11 cellular contexts compared by ENCODE assay signal in the genomic region with DNA sequence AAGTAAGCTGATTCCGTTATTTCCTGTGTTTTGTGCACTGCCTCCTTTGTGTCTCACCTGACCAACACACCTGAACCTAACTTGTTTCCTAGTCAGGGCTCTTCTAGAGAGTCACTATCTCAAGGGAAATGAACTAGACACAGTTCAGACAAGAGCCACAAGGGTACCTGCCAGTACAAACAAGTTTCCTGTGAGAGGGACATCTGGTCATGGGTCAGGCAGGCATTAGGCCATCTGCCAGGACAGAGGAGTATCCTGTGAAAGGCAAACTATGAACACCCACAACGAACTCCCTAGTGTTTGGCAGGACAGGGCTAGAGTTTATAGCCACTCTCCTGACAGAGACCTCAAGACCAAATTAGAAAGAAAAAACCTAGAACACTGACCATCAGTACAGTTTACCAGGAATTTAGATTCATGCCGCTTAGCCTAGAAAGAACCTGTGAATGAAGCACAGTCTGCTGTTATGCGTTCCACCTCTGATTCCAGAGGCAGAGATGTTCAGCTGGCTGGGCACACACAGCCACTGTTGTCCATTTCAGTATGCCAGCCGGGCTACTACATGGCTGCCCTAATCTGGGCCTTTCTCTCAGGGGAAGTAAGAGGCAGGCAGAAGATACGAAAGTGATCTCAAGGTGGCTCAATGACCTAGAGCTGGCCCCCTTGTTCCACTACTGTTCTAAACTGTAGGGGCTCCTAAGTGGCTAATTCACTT. TPM values are rescaled to one million over a fixed set of nuclear protein-coding genes. Genes with fewer than 3 reads are reported as not detected.
DNase-seq lines count a peak whose midpoint lies in the region; ATAC-seq and TF ChIP-seq lines count a peak whose summit lies in the region.
"Had no signal": no experiment of that assay in that cellular context is flagged by ENCODE, and none has a peak within 500 bp of the region (broad histone marks: within the 10 kb centered on the region; RNA-seq: fewer than 3 reads in every experiment).

No MANE protein-coding gene starts in this region.

- peaks cover 47 to 66% of the 10 kb centered on the region in 2 experiments for H3K36me3 ChIP-seq in SK-N-SH (replicated peaks in 1 of 2; ENCODE audit: control insufficient read depth in 1 of 2, insufficient read depth in 2 of 2, low read length in 1 of 2)

- no peak for DNase-seq in activated CD4-positive, alpha-beta T cell treated with anti-CD3 and anti-CD28 coated beads, Interleukin-2, amount 10 ng/mL, durations not matched to agents 24 days and 14 days
- no peak for DNase-seq in activated CD4-positive, alpha-beta T cell treated with anti-CD3 and anti-CD28 coated beads, Interleukin-2, amount 50 U/mL, for 1 hour
- DNase-seq in SK-N-SH = no peak
- peak; percentile 42 for DNase-seq in fibroblast of villous mesenchyme (ENCODE audit: low read depth)
- no peak for DNase-seq in progenitor cell of endocrine pancreas (ENCODE audit: low spot score, unreplicated experiment)
- no peak for DNase-seq in NCI-H2227 (lab: John Stamatoyannopoulos, UW; ENCODE audit: unreplicated experiment)
- DNase-seq: activated gamma-delta T cell treated with Interleukin-2 at 50 U/mL for 16 hours, islet precursor cell, NCI-H446 treated with DMSO at 0.1 percent for 48 hours had no signal

- no peak for ATAC-seq in HG03442 (IDR thresholded peaks at IDR 0.05; ENCODE audit: unreplicated experiment)
- no peak for ATAC-seq in HG03457 (IDR thresholded peaks at IDR 0.05; ENCODE audit: unreplicated experiment)

- H4K20me1 ChIP-seq in SK-N-SH (ENCODE audit: insufficient read depth) = no peaks in the 10 kb centered on the region

- H3K4me3 Mint-ChIP-seq in activated CD4-positive, alpha-beta T cell treated with anti-CD3 and anti-CD28 coated beads, Interleukin-2, amount 10 ng/mL, durations not matched to agents 24 days and 14 days = peak overlapping the region; percentile 25
- no peak overlapping the region for H3K4me3 Mint-ChIP-seq in progenitor cell of endocrine pancreas (ENCODE audit: low read depth)

- H3K27ac ChIP-seq in SK-N-SH (ENCODE audit: low read depth in 2 of 2, low read length in 1 of 2) = peak overlapping the region; percentile 31 to 80

- CTCF ChIA-PET in SK-N-SH (lab: Yijun Ruan, JAX) = interaction anchor here (1.0 to 1.3 kb wide), 2 partner anchors 22 to 318 kb away, joined by 3 read pairs; no protein-coding TSS in a partner anchor

- intact Hi-C loops in activated CD4-positive, alpha-beta T cell treated with anti-CD3 and anti-CD28 coated beads, Interleukin-2, amount 10 ng/mL, durations not matched to agents 24 days and 14 days (cut with micrococcal nuclease) = loop anchor here (1.0 to 5.0 kb wide), 2 partner anchors 40 to 49 kb away; partner anchors contain the start of gene RFWD3

- peaks cover 9% of the 10 kb centered on the region; the same call in 1 of the 2 replicates for H3K79me2 ChIP-seq in SK-N-SH (ENCODE audit: insufficient read depth)

- TF ChIP-seq RAD21 in SK-N-SH (IDR thresholded peaks at IDR 0.05; ENCODE audit: low read length) = no peak

- H3K4me1 ChIP-seq in SK-N-SH (ENCODE audit: control insufficient read depth in 1 of 2, insufficient read depth in 2 of 2, low read depth in 1 of 2, low read length in 1 of 2) = peaks cover 15 to 21% of the 10 kb centered on the region in 2 experiments; a peak in 3 of 4 replicates

- no peak overlapping the region for H3K4me3 ChIP-seq in SK-N-SH (ENCODE audit: low read depth in 2 of 2, low read length in 1 of 2)
- no peak overlapping the region for H3K4me3 ChIP-seq in fibroblast of villous mesenchyme (ENCODE audit: low read depth, low read length)

- 71% methylated on average over 6 of the region's 6 CpGs for WGBS in SK-N-SH (ENCODE audit: low lambda C conversion rate)

- H3K4me1 Mint-ChIP-seq in activated CD4-positive, alpha-beta T cell treated with anti-CD3 and anti-CD28 coated beads, Interleukin-2, amount 10 ng/mL, durations not matched to agents 24 days and 14 days = peaks cover 28% of the 10 kb centered on the region
- H3K4me1 Mint-ChIP-seq in progenitor cell of endocrine pancreas (ENCODE audit: low read depth) = no peaks in the 10 kb centered on the region

- no peak overlapping the region for H2AFZ ChIP-seq in SK-N-SH (ENCODE audit: low read depth)

- H3K27ac Mint-ChIP-seq in activated CD4-positive, alpha-beta T cell treated with anti-CD3 and anti-CD28 coated beads, Interleukin-2, amount 10 ng/mL, durations not matched to agents 24 days and 14 days = peak overlapping the region; percentile 91
- H3K27ac Mint-ChIP-seq in progenitor cell of endocrine pancreas = peak overlapping the region; percentile 93

- peaks cover 87% of the 10 kb centered on the region for H3K36me3 Mint-ChIP-seq in activated CD4-positive, alpha-beta T cell treated with anti-CD3 and anti-CD28 coated beads, Interleukin-2, amount 10 ng/mL, durations not matched to agents 24 days and 14 days (ENCODE audit: low read depth)
- H3K36me3 Mint-ChIP-seq in progenitor cell of endocrine pancreas (ENCODE audit: insufficient read depth) = peaks cover 27% of the 10 kb centered on the region

- POLR2A ChIA-PET in SK-N-SH (lab: Yijun Ruan, JAX) = no interaction called here

- no peak overlapping the region for H3K4me2 ChIP-seq in SK-N-SH

- no peaks in the 10 kb centered on the region for H3K27me3 ChIP-seq in SK-N-SH (ENCODE audit: insufficient read depth)

- H3K9me2 ChIP-seq in SK-N-SH = no peaks in the 10 kb centered on the region

- no peaks in the 10 kb centered on the region for H3K9me3 Mint-ChIP-seq in activated CD4-positive, alpha-beta T cell treated with anti-CD3 and anti-CD28 coated beads, Interleukin-2, amount 10 ng/mL, durations not matched to agents 24 days and 14 days
- H3K9me3 Mint-ChIP-seq in progenitor cell of endocrine pancreas (ENCODE audit: low read depth) = no peaks in the 10 kb centered on the region

- no peak overlapping the region for H3K9ac ChIP-seq in SK-N-SH

- no peak for TF ChIP-seq CTCF in SK-N-SH (IDR thresholded peaks at IDR 0.05)
- TF ChIP-seq CTCF in fibroblast of villous mesenchyme (IDR thresholded peaks at IDR 0.05; ENCODE audit: insufficient read depth, low read depth, low read length) = no peak
- TF ChIP-seq CTCF in progenitor cell of endocrine pancreas (IDR thresholded peaks at IDR 0.05; ENCODE audit: unreplicated experiment) = no peak

- no peak for TF ChIP-seq EP300 in SK-N-SH (IDR thresholded peaks at IDR 0.05; ENCODE audit: borderline replicate concordance in 1 of 2, low read depth in 1 of 2, low read length in 1 of 2)

- H3K9me3 ChIP-seq in SK-N-SH = no peaks in the 10 kb centered on the region

- peaks cover 5% of the 10 kb centered on the region for H3F3A ChIP-seq in SK-N-SH (replicated peaks; ENCODE audit: insufficient read depth)

- no peaks in the 10 kb centered on the region for H3K27me3 Mint-ChIP-seq in activated CD4-positive, alpha-beta T cell treated with anti-CD3 and anti-CD28 coated beads, Interleukin-2, amount 10 ng/mL, durations not matched to agents 24 days and 14 days
- no peaks in the 10 kb centered on the region for H3K27me3 Mint-ChIP-seq in progenitor cell of endocrine pancreas

TF ChIP-seq in SK-N-SH, 30 proteins besides CTCF, POLR2A, EP300 and RAD21:
- TF ChIP-seq SIN3A (IDR thresholded peaks at IDR 0.05; ENCODE audit: borderline replicate concordance, low read depth, low read length) = no peak
- TF ChIP-seq, protein P1, sequence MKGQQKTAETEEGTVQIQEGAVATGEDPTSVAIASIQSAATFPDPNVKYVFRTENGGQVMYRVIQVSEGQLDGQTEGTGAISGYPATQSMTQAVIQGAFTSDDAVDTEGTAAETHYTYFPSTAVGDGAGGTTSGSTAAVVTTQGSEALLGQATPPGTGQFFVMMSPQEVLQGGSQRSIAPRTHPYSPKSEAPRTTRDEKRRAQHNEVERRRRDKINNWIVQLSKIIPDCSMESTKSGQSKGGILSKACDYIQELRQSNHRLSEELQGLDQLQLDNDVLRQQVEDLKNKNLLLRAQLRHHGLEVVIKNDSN (IDR thresholded peaks at IDR 0.05; ENCODE audit: borderline replicate concordance, low read depth) = no peak
- TF ChIP-seq, protein P2, sequence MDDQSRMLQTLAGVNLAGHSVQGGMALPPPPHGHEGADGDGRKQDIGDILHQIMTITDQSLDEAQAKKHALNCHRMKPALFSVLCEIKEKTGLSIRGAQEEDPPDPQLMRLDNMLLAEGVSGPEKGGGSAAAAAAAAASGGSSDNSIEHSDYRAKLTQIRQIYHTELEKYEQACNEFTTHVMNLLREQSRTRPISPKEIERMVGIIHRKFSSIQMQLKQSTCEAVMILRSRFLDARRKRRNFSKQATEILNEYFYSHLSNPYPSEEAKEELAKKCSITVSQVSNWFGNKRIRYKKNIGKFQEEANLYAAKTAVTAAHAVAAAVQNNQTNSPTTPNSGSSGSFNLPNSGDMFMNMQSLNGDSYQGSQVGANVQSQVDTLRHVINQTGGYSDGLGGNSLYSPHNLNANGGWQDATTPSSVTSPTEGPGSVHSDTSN (IDR thresholded peaks at IDR 0.05) = no peak
- TF ChIP-seq GABPA (IDR thresholded peaks at IDR 0.05; ENCODE audit: low read depth) = no peak
- no peak for TF ChIP-seq FOXM1 (IDR thresholded peaks at IDR 0.05; ENCODE audit: low read depth)
- TF ChIP-seq ELF1 (IDR thresholded peaks at IDR 0.05) = no peak
- no peak for TF ChIP-seq EZH2phosphoT487 (IDR thresholded peaks at IDR 0.05; ENCODE audit: borderline replicate concordance, low read depth)
- no peak for TF ChIP-seq MXI1 (IDR thresholded peaks at IDR 0.05; ENCODE audit: low read depth, low read length)
- no peak for TF ChIP-seq CHD2 (IDR thresholded peaks at IDR 0.05; ENCODE audit: low read length, partially characterized antibody)

RNA-seq across cellular contexts. Expression of gene GLG1, which starts 20.7 kb away (rescaled TPM):
- 64.1 and 64.7 TPM in 2 replicates for total RNA-seq in activated CD4-positive, alpha-beta T cell treated with anti-CD3 and anti-CD28 coated beads, Interleukin-2, amount 10 ng/mL, durations not matched to agents 24 days and 14 days
- 61.6 and 71.1 TPM in 2 replicates for polyA plus RNA-seq in SK-N-SH (2012; rRNA removed)
- 68.1 and 72.7 TPM in 2 replicates for polyA plus RNA-seq in SK-N-SH (2012; cell fraction: cytosol; rRNA removed)
- polyA plus RNA-seq in SK-N-SH (2012; cell fraction: nucleus; rRNA removed) = 73.9 and 96.3 TPM in 2 replicates
- total RNA-seq in fibroblast of villous mesenchyme = 128 and 158 TPM in 2 replicates
- 170 and 173 TPM in 2 replicates for total RNA-seq in progenitor cell of endocrine pancreas

RNA-seq across cellular contexts. Expression of gene RFWD3, which starts 39.0 kb away (rescaled TPM):
- 109 and 117 TPM in 2 replicates for total RNA-seq in activated CD4-positive, alpha-beta T cell treated with anti-CD3 and anti-CD28 coated beads, Interleukin-2, amount 10 ng/mL, durations not matched to agents 24 days and 14 days
- 13.2 and 15.9 TPM in 2 replicates for polyA plus RNA-seq in SK-N-SH (2012; rRNA removed)
- 10.7 and 12.2 TPM in 2 replicates for polyA plus RNA-seq in SK-N-SH (2012; cell fraction: cytosol; rRNA removed)
- 15.4 and 21.6 TPM in 2 replicates for polyA plus RNA-seq in SK-N-SH (2012; cell fraction: nucleus; rRNA removed)
- total RNA-seq in fibroblast of villous mesenchyme (20.3 and 30.7 TPM in 2 replicates), progenitor cell of endocrine pancreas (40.3 and 48.4 TPM in 2 replicates)
